1 cellular context compared by ENCODE assay signal in genomic region chr17:18038861-18039534, GRCh38.
TF ChIP-seq lines count a peak whose summit lies in the region.

Gene ATPAF2 (minus strand): TSS chr17:18039168. CDS start chr17:18039013, 155 bp downstream.
Gene GID4 (plus strand): TSS chr17:18039408. CDS start chr17:18039465, 57 bp downstream.

TF ChIP-seq in K562, 482 proteins besides CTCF, POLR2A, EP300 and RAD21 (continued from another document and continues in another):
- TF ChIP-seq NRF1 (conservative IDR thresholded peaks at IDR 0.05 in 1 of 2, IDR thresholded peaks at IDR 0.05 in 1 of 2) (peak; percentile 94 to 95), ZNF280A (IDR thresholded peaks at IDR 0.05; ENCODE audit: low read depth, partially characterized antibody) (no peak), CBX3 (IDR thresholded peaks at IDR 0.05; ENCODE audit: borderline replicate concordance in 1 of 2, low read length in 2 of 2) (peak in 1 of 2 experiments; percentile 17; a peak in 1 of 3 replicates), NELFE (IDR thresholded peaks at IDR 0.05; ENCODE audit: insufficient read depth, insufficient read length) (no peak), NR4A1 (CRISPR knock-in tag; IDR thresholded peaks at IDR 0.05) (no peak), NR4A1 (tag; IDR thresholded peaks at IDR 0.05) (no peak), KHSRP (IDR thresholded peaks at IDR 0.05) (no peak), WHSC1 (IDR thresholded peaks at IDR 0.05; ENCODE audit: low read length) (no peak), TCF7 (IDR thresholded peaks at IDR 0.05; ENCODE audit: borderline replicate concordance) (no peak), ARID3B (CRISPR knock-in tag; IDR thresholded peaks at IDR 0.05; ENCODE audit: borderline replicate concordance) (no peak), ADNP (tag; IDR thresholded peaks at IDR 0.05) (no peak), ZNF830 (CRISPR knock-in tag; IDR thresholded peaks at IDR 0.05) (no peak), MEF2D (tag; conservative IDR thresholded peaks at IDR 0.05; ENCODE audit: low read depth) (no peak), TRIM24 (IDR thresholded peaks at IDR 0.05) (no peak), RNF219 (CRISPR knock-in tag; IDR thresholded peaks at IDR 0.05) (no peak), SRF (CRISPR knock-in tag; IDR thresholded peaks at IDR 0.05) (no peak), CBFA2T2 (conservative IDR thresholded peaks at IDR 0.05) (peak; percentile 72), ZKSCAN1 (IDR thresholded peaks at IDR 0.05; ENCODE audit: low read depth, low read length) (0 out of 2 replicates have a peak, but pooled peaks have one; percentile 22), ARID3A (IDR thresholded peaks at IDR 0.05; ENCODE audit: borderline replicate concordance, low read depth, low read length) (no peak), GATA2 (CRISPR knock-in tag; IDR thresholded peaks at IDR 0.05) (no peak), ZBTB9 (CRISPR knock-in tag; IDR thresholded peaks at IDR 0.05) (no peak), NR1H2 (CRISPR knock-in tag; IDR thresholded peaks at IDR 0.05) (no peak), ZNF740 (CRISPR knock-in tag; IDR thresholded peaks at IDR 0.05) (no peak), ZNF740 (tag; IDR thresholded peaks at IDR 0.05) (no peak), KDM1A (IDR thresholded peaks at IDR 0.05) (no peak), ZNF699 (CRISPR knock-in tag; IDR thresholded peaks at IDR 0.05; ENCODE audit: insufficient replicate concordance) (no peak), PRPF4 (IDR thresholded peaks at IDR 0.05; ENCODE audit: insufficient read depth, low read depth, low read length, poor library complexity, severe bottlenecking) (no peak), ZNF717 (CRISPR knock-in tag; IDR thresholded peaks at IDR 0.05) (no peak), CEBPG (CRISPR knock-in tag; IDR thresholded peaks at IDR 0.05) (no peak), CEBPG (tag; conservative IDR thresholded peaks at IDR 0.05 in 1 of 2, IDR thresholded peaks at IDR 0.05 in 1 of 2) (no peak), GATAD2A (IDR thresholded peaks at IDR 0.05) (no peak), ZNF224 (CRISPR knock-in tag; IDR thresholded peaks at IDR 0.05) (no peak), CREBBP (IDR thresholded peaks at IDR 0.05; ENCODE audit: low read depth, low read length) (no peak), SIRT6 (IDR thresholded peaks at IDR 0.05; ENCODE audit: low read depth, low read length) (no peak), ZNF785 (CRISPR knock-in tag; IDR thresholded peaks at IDR 0.05) (no peak), NR2C1 (IDR thresholded peaks at IDR 0.05) (no peak), NR2C1 (tag; IDR thresholded peaks at IDR 0.05) (no peak), PHF8 (IDR thresholded peaks at IDR 0.05; ENCODE audit: borderline replicate concordance, low read length) (peak; percentile 58; the same call in 1 of the 2 replicates), KLF16 (IDR thresholded peaks at IDR 0.05) (peak; percentile 11; the same call in 1 of the 2 replicates), RBM25 (IDR thresholded peaks at IDR 0.05; ENCODE audit: low read depth, low read length, severe bottlenecking) (peak; percentile 100), SIN3B (IDR thresholded peaks at IDR 0.05; ENCODE audit: low read depth) (peak; percentile 94), EP400 (IDR thresholded peaks at IDR 0.05) (peak; percentile 65), KAT7 (CRISPR knock-in tag; IDR thresholded peaks at IDR 0.05; ENCODE audit: borderline replicate concordance) (0 out of 2 replicates have a peak, but pooled peaks have one; percentile 28), E2F5 (CRISPR knock-in tag; IDR thresholded peaks at IDR 0.05) (no peak), CBX1 (IDR thresholded peaks at IDR 0.05; ENCODE audit: low read depth) (no peak), MITF (IDR thresholded peaks at IDR 0.05) (no peak), RAD51 (IDR thresholded peaks at IDR 0.05; ENCODE audit: borderline replicate concordance, low read depth) (peak; percentile 94), MNT (conservative IDR thresholded peaks at IDR 0.05) (peak; percentile 98 to 99), CREB3 (tag; conservative IDR thresholded peaks at IDR 0.05; ENCODE audit: low read depth) (no peak), ATF1 (CRISPR knock-in tag; IDR thresholded peaks at IDR 0.05) (peak; percentile 78), ATF1 (tag; IDR thresholded peaks at IDR 0.05) (peak; percentile 97), POLR2B (IDR thresholded peaks at IDR 0.05; ENCODE audit: low read depth, partially characterized antibody) (no peak), NFIC (IDR thresholded peaks at IDR 0.05) (no peak), ZNF41 (CRISPR knock-in tag; conservative IDR thresholded peaks at IDR 0.05) (no peak), THRB (CRISPR knock-in tag; conservative IDR thresholded peaks at IDR 0.05) (no peak), TCF15 (CRISPR knock-in tag; IDR thresholded peaks at IDR 0.05) (no peak)
